Comparison of ENCODE assay signal across 13 cellular contexts in the genomic region with DNA sequence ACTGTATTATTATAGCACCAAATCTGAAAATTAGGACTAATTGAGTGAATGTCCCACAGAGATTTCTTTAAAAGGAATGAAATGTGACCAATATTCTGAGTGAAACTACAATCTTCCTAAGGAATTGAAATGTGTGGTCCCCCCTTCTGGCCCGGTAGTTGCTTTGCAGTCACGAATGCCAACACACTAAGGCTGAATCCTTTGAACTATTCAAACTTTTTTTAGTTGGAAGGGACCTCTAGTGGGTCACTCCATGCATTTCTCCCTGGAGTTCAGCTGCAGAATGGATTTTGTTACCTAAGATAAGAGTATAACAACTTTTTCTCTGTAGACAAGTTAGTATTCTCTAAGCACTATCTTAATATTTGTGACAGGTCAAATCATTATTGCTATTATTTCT. TPM values are rescaled to one million over a fixed set of nuclear protein-coding genes. Genes with fewer than 3 reads are reported as not detected.
DNase-seq lines count a peak whose midpoint lies in the region; ATAC-seq and TF ChIP-seq lines count a peak whose summit lies in the region.
"Had no signal": no experiment of that assay in that cellular context is flagged by ENCODE, and none has a peak within 500 bp of the region (broad histone marks: within the 10 kb centered on the region; RNA-seq: fewer than 3 reads in every experiment).

No MANE protein-coding gene starts in this region.

- H3K36me3 ChIP-seq in left ventricle myocardium inferior (no peaks in the 10 kb centered on the region), WERI-Rb-1 (no peaks in the 10 kb centered on the region), iPS-20b (ENCODE audit: insufficient read depth, low read depth, low read length) (no peaks in the 10 kb centered on the region)

- H3K27me3 ChIP-seq in left ventricle myocardium inferior (ENCODE audit: low read depth) (peaks cover 88% of the 10 kb centered on the region), WERI-Rb-1 (ENCODE audit: insufficient read depth, low read depth, severe bottlenecking) (peaks cover 26% of the 10 kb centered on the region), iPS-20b (ENCODE audit: insufficient read depth, low read length) (peaks cover 45% of the 10 kb centered on the region)

- intact Hi-C loops in left ventricle myocardium inferior (cut with micrococcal nuclease) (no loop called here), Right ventricle myocardium inferior (cut with DNase I) (no loop called here)

- ATAC-seq in Right ventricle myocardium inferior, result no peak
- no peak for ATAC-seq in GM18498 (IDR thresholded peaks at IDR 0.05; ENCODE audit: unreplicated experiment)
- ATAC-seq in HG03378 (IDR thresholded peaks at IDR 0.05; ENCODE audit: unreplicated experiment), result no peak
- ATAC-seq: natural killer cell had no signal

- TF ChIP-seq CTCF in left ventricle myocardium inferior (IDR thresholded peaks at IDR 0.05; ENCODE audit: borderline replicate concordance), result peak; percentile 11
- TF ChIP-seq CTCF in WERI-Rb-1 (IDR thresholded peaks at IDR 0.05; ENCODE audit: low read depth, low read length), result peak; percentile 24; the same call in 1 of the 2 replicates

- H3K4me1 ChIP-seq in left ventricle myocardium inferior (peaks cover 19% of the 10 kb centered on the region), iPS-20b (ENCODE audit: insufficient read depth, low read length) (peaks cover 15% of the 10 kb centered on the region)

- H3K4me3 ChIP-seq in left ventricle myocardium inferior, result peak overlapping the region; percentile 69
- H3K4me3 ChIP-seq in WERI-Rb-1 (ENCODE audit: low read depth, low read length), result no peak overlapping the region
- 0 out of 2 replicates have a peak overlapping the region, but pooled peaks have one; percentile 90 for H3K4me3 ChIP-seq in iPS-20b (ENCODE audit: low read length)

- H3K9me3 ChIP-seq in left ventricle myocardium inferior (replicated peaks) (no peaks in the 10 kb centered on the region), WERI-Rb-1 (ENCODE audit: severe bottlenecking) (no peaks in the 10 kb centered on the region), iPS-20b (ENCODE audit: insufficient read depth, low read depth, low read length) (no peaks in the 10 kb centered on the region)

- DNase-seq in left ventricle myocardium inferior (no peak), Right ventricle myocardium inferior (ENCODE audit: missing footprints) (no peak), WERI-Rb-1 (no peak), NCI-H2029 (lab: John Stamatoyannopoulos, UW) (no peak), anterior cingulate cortex (lab: John Stamatoyannopoulos, UW) (no peak)
- DNase-seq: activated CD4-positive, alpha-beta T cell treated with anti-CD3 and anti-CD28 coated beads, Interleukin-2, amount 50 U/mL, for 48 hours; activated naive CD4-positive, alpha-beta T cell treated with Interleukin-2 at 50 U/mL for 16 hours; natural killer cell; NCI-H526 had no signal

- no peak overlapping the region for H3K9ac ChIP-seq in iPS-20b (ENCODE audit: low read depth, low read length)
- H3K9ac ChIP-seq: KMS-11 had no signal

- H3K27ac ChIP-seq in left ventricle myocardium inferior (replicated peaks), result peak overlapping the region; percentile 70
- H3K27ac ChIP-seq in WERI-Rb-1, result no peak overlapping the region
- H3K27ac ChIP-seq in iPS-20b (ENCODE audit: low read length), result no peak overlapping the region
- H3K27ac ChIP-seq: KMS-11 had no signal

RNA-seq across cellular contexts. Expression of a gene that starts 2.8 kb away (rescaled TPM):
- 2.8 TPM for total RNA-seq in left ventricle myocardium inferior
- total RNA-seq in Right ventricle myocardium inferior, result 3.3 TPM
- total RNA-seq: natural killer cell had no signal
